ENCODE assay signal across 1 cellular context in the genomic region with DNA sequence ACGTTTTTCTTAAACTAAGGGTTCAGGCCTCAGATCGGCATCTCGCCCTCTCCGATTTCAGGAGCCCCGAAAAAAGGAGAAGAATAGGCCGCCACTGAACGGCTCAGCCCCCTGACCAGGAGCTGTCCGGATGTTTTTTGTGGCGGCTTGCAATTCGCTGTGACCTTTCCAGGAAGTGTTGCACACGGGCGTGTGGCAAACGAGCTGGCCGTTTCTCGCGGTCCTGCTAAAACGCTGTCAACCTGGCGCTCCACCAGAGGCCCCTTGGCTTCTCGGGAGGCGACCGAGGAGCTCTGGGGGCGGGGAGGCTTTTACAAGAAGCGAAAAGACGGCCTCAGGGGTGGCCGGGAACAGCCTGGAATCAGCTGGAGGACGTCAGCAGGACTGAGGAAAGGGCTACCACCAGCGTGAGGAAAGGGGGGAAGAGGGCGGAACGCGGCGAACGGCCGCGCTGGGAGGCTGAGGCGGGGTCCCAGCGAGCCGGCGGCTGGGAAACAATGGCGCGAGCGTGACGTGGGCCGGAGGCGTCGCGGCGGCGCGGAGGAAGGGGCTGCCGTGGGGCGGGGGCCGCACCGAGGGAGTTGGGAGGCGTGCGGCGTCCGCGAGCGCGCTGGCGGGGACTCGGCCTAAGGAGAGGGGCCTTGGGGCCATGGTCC.
A peak's percentile ranks its signal among the peaks of the same experiment; 100 is the strongest.
TF ChIP-seq lines count a peak whose summit lies in the region.

No MANE protein-coding gene starts in this region.

TF ChIP-seq in HepG2, 621 proteins besides CTCF, POLR2A, EP300 and RAD21 (continued from another document and continues in another):
- TF ChIP-seq, protein P1, sequence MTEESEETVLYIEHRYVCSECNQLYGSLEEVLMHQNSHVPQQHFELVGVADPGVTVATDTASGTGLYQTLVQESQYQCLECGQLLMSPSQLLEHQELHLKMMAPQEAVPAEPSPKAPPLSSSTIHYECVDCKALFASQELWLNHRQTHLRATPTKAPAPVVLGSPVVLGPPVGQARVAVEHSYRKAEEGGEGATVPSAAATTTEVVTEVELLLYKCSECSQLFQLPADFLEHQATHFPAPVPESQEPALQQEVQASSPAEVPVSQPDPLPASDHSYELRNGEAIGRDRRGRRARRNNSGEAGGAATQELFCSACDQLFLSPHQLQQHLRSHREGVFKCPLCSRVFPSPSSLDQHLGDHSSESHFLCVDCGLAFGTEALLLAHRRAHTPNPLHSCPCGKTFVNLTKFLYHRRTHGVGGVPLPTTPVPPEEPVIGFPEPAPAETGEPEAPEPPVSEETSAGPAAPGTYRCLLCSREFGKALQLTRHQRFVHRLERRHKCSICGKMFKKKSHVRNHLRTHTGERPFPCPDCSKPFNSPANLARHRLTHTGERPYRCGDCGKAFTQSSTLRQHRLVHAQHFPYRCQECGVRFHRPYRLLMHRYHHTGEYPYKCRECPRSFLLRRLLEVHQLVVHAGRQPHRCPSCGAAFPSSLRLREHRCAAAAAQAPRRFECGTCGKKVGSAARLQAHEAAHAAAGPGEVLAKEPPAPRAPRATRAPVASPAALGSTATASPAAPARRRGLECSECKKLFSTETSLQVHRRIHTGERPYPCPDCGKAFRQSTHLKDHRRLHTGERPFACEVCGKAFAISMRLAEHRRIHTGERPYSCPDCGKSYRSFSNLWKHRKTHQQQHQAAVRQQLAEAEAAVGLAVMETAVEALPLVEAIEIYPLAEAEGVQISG (CRISPR knock-in tag; IDR thresholded peaks at IDR 0.05): peak; percentile 33
- TF ChIP-seq ESRRA (CRISPR knock-in tag; IDR thresholded peaks at IDR 0.05; ENCODE audit: low read depth) (peak; percentile 33; the same call in 1 of the 2 replicates), NFIB (CRISPR knock-in tag; IDR thresholded peaks at IDR 0.05; ENCODE audit: borderline replicate concordance) (no peak), TCF12 (IDR thresholded peaks at IDR 0.05) (no peak), TCF12 (CRISPR knock-in tag; IDR thresholded peaks at IDR 0.05) (no peak), HNF1B (CRISPR knock-in tag; IDR thresholded peaks at IDR 0.05) (peak; percentile 74), GATAD2A (CRISPR knock-in tag; IDR thresholded peaks at IDR 0.05) (0 out of 2 replicates have a peak, but pooled peaks have one; percentile 37), HOXA9 (CRISPR knock-in tag; IDR thresholded peaks at IDR 0.05; ENCODE audit: borderline replicate concordance) (peak; percentile 40; the same call in 1 of the 2 replicates), ETV6 (CRISPR knock-in tag; conservative IDR thresholded peaks at IDR 0.05) (peak; percentile 51; the same call in 1 of the 2 replicates), ARNT2 (CRISPR knock-in tag; IDR thresholded peaks at IDR 0.05; ENCODE audit: low read depth) (peak; percentile 2; the same call in 1 of the 2 replicates), TEAD3 (CRISPR knock-in tag; optimal IDR thresholded peaks at IDR 0.05; ENCODE audit: borderline replicate concordance) (peak; percentile 29), ZFY (CRISPR knock-in tag; IDR thresholded peaks at IDR 0.05) (peak; percentile 74), TBX2 (CRISPR knock-in tag; IDR thresholded peaks at IDR 0.05; ENCODE audit: borderline replicate concordance) (peak; percentile 50; the same call in 1 of the 2 replicates), KLF15 (CRISPR knock-in tag; IDR thresholded peaks at IDR 0.05; ENCODE audit: borderline replicate concordance) (0 out of 2 replicates have a peak, but pooled peaks have one; percentile 37), TFAP4 (IDR thresholded peaks at IDR 0.05; ENCODE audit: borderline replicate concordance, low read depth) (peak; percentile 71; the same call in 1 of the 2 replicates), TCF7 (IDR thresholded peaks at IDR 0.05; ENCODE audit: low read depth) (0 out of 2 replicates have a peak, but pooled peaks have one; percentile 7), SAP130 (CRISPR knock-in tag; IDR thresholded peaks at IDR 0.05; ENCODE audit: low read depth) (peak; percentile 92), MZF1 (CRISPR knock-in tag; IDR thresholded peaks at IDR 0.05; ENCODE audit: borderline replicate concordance) (no peak), SKI (IDR thresholded peaks at IDR 0.05; ENCODE audit: partially characterized antibody) (no peak), ZBTB46 (CRISPR knock-in tag; IDR thresholded peaks at IDR 0.05; ENCODE audit: borderline replicate concordance) (peak; percentile 28; the same call in 1 of the 2 replicates), ZNF557 (CRISPR knock-in tag; IDR thresholded peaks at IDR 0.05) (0 out of 2 replicates have a peak, but pooled peaks have one; percentile 56), RBM39 (IDR thresholded peaks at IDR 0.05; ENCODE audit: low read depth, low read length, poor library complexity, severe bottlenecking) (peak; percentile 61), MIER2 (CRISPR knock-in tag; IDR thresholded peaks at IDR 0.05) (no peak), KAT8 (CRISPR knock-in tag; IDR thresholded peaks at IDR 0.05) (peak; percentile 44; the same call in 1 of the 2 replicates), ZNF205 (CRISPR knock-in tag; IDR thresholded peaks at IDR 0.05) (peak; percentile 44; the same call in 1 of the 2 replicates), ZNF891 (CRISPR knock-in tag; IDR thresholded peaks at IDR 0.05) (peak; percentile 64; the same call in 1 of the 2 replicates), ZNF703 (CRISPR knock-in tag; IDR thresholded peaks at IDR 0.05; ENCODE audit: borderline replicate concordance) (0 out of 2 replicates have a peak, but pooled peaks have one; percentile 36), HNRNPL (IDR thresholded peaks at IDR 0.05; ENCODE audit: low read depth, low read length) (0 out of 2 replicates have a peak, but pooled peaks have one; percentile 45), XRCC5 (optimal IDR thresholded peaks at IDR 0.05; ENCODE audit: low read length) (peak; percentile 64), ERF (CRISPR knock-in tag; IDR thresholded peaks at IDR 0.05) (0 out of 2 replicates have a peak, but pooled peaks have one; percentile 17), POGZ (CRISPR knock-in tag; IDR thresholded peaks at IDR 0.05) (peak; percentile 57; the same call in 1 of the 2 replicates), ZNF160 (CRISPR knock-in tag; IDR thresholded peaks at IDR 0.05) (0 out of 2 replicates have a peak, but pooled peaks have one; percentile 40), CCAR2 (optimal IDR thresholded peaks at IDR 0.05; ENCODE audit: low read depth, low read length) (no peak), MTA1 (CRISPR knock-in tag; IDR thresholded peaks at IDR 0.05; ENCODE audit: borderline replicate concordance) (peak; percentile 54; the same call in 1 of the 2 replicates), MIXL1 (CRISPR knock-in tag; IDR thresholded peaks at IDR 0.05) (no peak)
- TF ChIP-seq, protein P2, sequence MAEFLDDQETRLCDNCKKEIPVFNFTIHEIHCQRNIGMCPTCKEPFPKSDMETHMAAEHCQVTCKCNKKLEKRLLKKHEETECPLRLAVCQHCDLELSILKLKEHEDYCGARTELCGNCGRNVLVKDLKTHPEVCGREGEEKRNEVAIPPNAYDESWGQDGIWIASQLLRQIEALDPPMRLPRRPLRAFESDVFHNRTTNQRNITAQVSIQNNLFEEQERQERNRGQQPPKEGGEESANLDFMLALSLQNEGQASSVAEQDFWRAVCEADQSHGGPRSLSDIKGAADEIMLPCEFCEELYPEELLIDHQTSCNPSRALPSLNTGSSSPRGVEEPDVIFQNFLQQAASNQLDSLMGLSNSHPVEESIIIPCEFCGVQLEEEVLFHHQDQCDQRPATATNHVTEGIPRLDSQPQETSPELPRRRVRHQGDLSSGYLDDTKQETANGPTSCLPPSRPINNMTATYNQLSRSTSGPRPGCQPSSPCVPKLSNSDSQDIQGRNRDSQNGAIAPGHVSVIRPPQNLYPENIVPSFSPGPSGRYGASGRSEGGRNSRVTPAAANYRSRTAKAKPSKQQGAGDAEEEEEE (CRISPR knock-in tag; IDR thresholded peaks at IDR 0.05; ENCODE audit: borderline replicate concordance): 0 out of 2 replicates have a peak, but pooled peaks have one; percentile 56
- TF ChIP-seq, protein P3, sequence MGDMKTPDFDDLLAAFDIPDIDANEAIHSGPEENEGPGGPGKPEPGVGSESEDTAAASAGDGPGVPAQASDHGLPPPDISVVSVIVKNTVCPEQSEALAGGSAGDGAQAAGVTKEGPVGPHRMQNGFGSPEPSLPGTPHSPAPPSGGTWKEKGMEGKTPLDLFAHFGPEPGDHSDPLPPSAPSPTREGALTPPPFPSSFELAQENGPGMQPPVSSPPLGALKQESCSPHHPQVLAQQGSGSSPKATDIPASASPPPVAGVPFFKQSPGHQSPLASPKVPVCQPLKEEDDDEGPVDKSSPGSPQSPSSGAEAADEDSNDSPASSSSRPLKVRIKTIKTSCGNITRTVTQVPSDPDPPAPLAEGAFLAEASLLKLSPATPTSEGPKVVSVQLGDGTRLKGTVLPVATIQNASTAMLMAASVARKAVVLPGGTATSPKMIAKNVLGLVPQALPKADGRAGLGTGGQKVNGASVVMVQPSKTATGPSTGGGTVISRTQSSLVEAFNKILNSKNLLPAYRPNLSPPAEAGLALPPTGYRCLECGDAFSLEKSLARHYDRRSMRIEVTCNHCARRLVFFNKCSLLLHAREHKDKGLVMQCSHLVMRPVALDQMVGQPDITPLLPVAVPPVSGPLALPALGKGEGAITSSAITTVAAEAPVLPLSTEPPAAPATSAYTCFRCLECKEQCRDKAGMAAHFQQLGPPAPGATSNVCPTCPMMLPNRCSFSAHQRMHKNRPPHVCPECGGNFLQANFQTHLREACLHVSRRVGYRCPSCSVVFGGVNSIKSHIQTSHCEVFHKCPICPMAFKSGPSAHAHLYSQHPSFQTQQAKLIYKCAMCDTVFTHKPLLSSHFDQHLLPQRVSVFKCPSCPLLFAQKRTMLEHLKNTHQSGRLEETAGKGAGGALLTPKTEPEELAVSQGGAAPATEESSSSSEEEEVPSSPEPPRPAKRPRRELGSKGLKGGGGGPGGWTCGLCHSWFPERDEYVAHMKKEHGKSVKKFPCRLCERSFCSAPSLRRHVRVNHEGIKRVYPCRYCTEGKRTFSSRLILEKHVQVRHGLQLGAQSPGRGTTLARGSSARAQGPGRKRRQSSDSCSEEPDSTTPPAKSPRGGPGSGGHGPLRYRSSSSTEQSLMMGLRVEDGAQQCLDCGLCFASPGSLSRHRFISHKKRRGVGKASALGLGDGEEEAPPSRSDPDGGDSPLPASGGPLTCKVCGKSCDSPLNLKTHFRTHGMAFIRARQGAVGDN (CRISPR knock-in tag; IDR thresholded peaks at IDR 0.05): peak; percentile 83
- TF ChIP-seq, protein P4, sequence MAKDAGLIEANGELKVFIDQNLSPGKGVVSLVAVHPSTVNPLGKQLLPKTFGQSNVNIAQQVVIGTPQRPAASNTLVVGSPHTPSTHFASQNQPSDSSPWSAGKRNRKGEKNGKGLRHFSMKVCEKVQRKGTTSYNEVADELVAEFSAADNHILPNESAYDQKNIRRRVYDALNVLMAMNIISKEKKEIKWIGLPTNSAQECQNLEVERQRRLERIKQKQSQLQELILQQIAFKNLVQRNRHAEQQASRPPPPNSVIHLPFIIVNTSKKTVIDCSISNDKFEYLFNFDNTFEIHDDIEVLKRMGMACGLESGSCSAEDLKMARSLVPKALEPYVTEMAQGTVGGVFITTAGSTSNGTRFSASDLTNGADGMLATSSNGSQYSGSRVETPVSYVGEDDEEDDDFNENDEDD (CRISPR knock-in tag; IDR thresholded peaks at IDR 0.05; ENCODE audit: borderline replicate concordance): no peak
- TF ChIP-seq, protein P5, sequence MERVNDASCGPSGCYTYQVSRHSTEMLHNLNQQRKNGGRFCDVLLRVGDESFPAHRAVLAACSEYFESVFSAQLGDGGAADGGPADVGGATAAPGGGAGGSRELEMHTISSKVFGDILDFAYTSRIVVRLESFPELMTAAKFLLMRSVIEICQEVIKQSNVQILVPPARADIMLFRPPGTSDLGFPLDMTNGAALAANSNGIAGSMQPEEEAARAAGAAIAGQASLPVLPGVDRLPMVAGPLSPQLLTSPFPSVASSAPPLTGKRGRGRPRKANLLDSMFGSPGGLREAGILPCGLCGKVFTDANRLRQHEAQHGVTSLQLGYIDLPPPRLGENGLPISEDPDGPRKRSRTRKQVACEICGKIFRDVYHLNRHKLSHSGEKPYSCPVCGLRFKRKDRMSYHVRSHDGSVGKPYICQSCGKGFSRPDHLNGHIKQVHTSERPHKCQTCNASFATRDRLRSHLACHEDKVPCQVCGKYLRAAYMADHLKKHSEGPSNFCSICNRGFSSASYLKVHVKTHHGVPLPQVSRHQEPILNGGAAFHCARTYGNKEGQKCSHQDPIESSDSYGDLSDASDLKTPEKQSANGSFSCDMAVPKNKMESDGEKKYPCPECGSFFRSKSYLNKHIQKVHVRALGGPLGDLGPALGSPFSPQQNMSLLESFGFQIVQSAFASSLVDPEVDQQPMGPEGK (CRISPR knock-in tag; IDR thresholded peaks at IDR 0.05): 0 out of 2 replicates have a peak, but pooled peaks have one; percentile 18
